ENCODE assay signal across 35 cellular contexts in genomic region chr5:35987776-35988175, GRCh38.
"Had no signal": no experiment of that assay in that cellular context is flagged by ENCODE, and none has a peak within 500 bp of the region (broad histone marks: within the 10 kb centered on the region; RNA-seq: fewer than 3 reads in every experiment).

No MANE protein-coding gene starts in this region.

- ATAC-seq: activated CD8-positive, alpha-beta T cell treated with anti-CD3 and anti-CD28 coated beads for 36 hours; activated naive CD4-positive, alpha-beta T cell treated with anti-CD3 and anti-CD28 coated beads, Interleukin-2, amount 50 U/mL, for 72 hours; activated T-cell treated with anti-CD3 and anti-CD28 coated beads, Interleukin-2, amount 50 U/mL, for 4 hours; activated T-cell treated with anti-CD3 and anti-CD28 coated beads, Interleukin-2, amount 50 U/mL, for 72 hours; activated T-helper 17 cell treated with anti-CD3 and anti-CD28 coated beads, Interleukin-2, amount 50 U/mL, for 72 hours; body of pancreas had no signal

- H3K9me3 Mint-ChIP-seq: activated T-helper 1 cell treated with anti-CD3 and anti-CD28 coated beads, Interleukin-12 subunit alpha, Interleukin-12 subunit beta, Interleukin-2, Interleukin-4 antibody, amounts not matched to agents 30 ng/mL and 10 ng/mL and 1 ng/mL, durations not matched to agents 14 hours and 24 hours and 36 hours had no signal

- FAIRE-seq: astrocyte, TTC549 had no signal

- H3K36me3 Mint-ChIP-seq: activated CD4-positive, alpha-beta memory T cell treated with anti-CD3 and anti-CD28 coated beads for 36 hours; activated naive CD8-positive, alpha-beta T cell treated with anti-CD3 and anti-CD28 coated beads for 36 hours had no signal

- DNase-seq: activated B cell treated with CpG ODN at 0.5 μM for 24 hours; activated CD4-positive, alpha-beta memory T cell treated with anti-CD3 and anti-CD28 coated beads for 36 hours; activated CD4-positive, alpha-beta T cell treated with anti-CD3 and anti-CD28 coated beads for 4 hours; activated CD4-positive, alpha-beta T cell treated with anti-CD3 and anti-CD28 coated beads, Interleukin-2, amount 10 ng/mL, durations not matched to agents 24 days and 14 days; activated CD4-positive, alpha-beta T cell treated with anti-CD3 and anti-CD28 coated beads, Interleukin-2, amount 50 U/mL, for 1 hour; activated CD4-positive, alpha-beta T cell treated with anti-CD3 and anti-CD28 coated beads, Interleukin-2, amount 50 U/mL, for 4 hours; activated CD4-positive, CD25-positive, alpha-beta regulatory T cell treated with anti-CD3 and anti-CD28 coated beads, Interleukin-2, amount 50 U/mL, for 72 hours; activated CD8-positive, alpha-beta memory T cell treated with anti-CD3 and anti-CD28 coated beads, Interleukin-2, amount 50 U/mL, for 4 hours; activated CD8-positive, alpha-beta T cell treated with anti-CD3 and anti-CD28 coated beads for 36 hours; activated effector memory CD4-positive, alpha-beta T cell treated with anti-CD3 and anti-CD28 coated beads, Interleukin-2, amount 50 U/mL, for 16 hours; activated gamma-delta T cell treated with Interleukin-2 at 50 U/mL for 16 hours; activated naive CD4-positive, alpha-beta T cell; activated naive CD4-positive, alpha-beta T cell treated with anti-CD3 and anti-CD28 coated beads for 36 hours; activated naive CD4-positive, alpha-beta T cell treated with anti-CD3 and anti-CD28 coated beads, Interleukin-2, amount 50 U/mL, for 16 hours; activated naive CD8-positive, alpha-beta T cell treated with anti-CD3 and anti-CD28 coated beads for 36 hours; activated T-cell treated with anti-CD3 and anti-CD28 coated beads for 4 hours; activated T-cell treated with anti-CD3 and anti-CD28 coated beads, Interleukin-2, amount 50 U/mL, for 1 hour; activated T-cell treated with anti-CD3 and anti-CD28 coated beads, Interleukin-2, amount 50 U/mL, for 4 hours; activated T-cell treated with anti-CD3 and anti-CD28 coated beads, Interleukin-2, amount 50 U/mL, for 72 hours; adrenal gland; amniotic stem cell; aorta; body of pancreas; brain microvascular endothelial cell; central memory CD4-positive, alpha-beta T cell; T-helper 1 cell; T-helper 2 cell; T-helper 9 cell had no signal

- H3K27ac Mint-ChIP-seq: activated B cell treated with CpG ODN at 0.5 μM for 24 hours; activated CD4-positive, alpha-beta memory T cell treated with anti-CD3 and anti-CD28 coated beads for 36 hours; activated CD4-positive, alpha-beta T cell treated with anti-CD3 and anti-CD28 coated beads, Interleukin-2, amount 10 ng/mL, durations not matched to agents 24 days and 14 days; activated CD8-positive, alpha-beta T cell treated with anti-CD3 and anti-CD28 coated beads for 36 hours; activated naive CD4-positive, alpha-beta T cell treated with anti-CD3 and anti-CD28 coated beads for 36 hours; activated naive CD4-positive, alpha-beta T cell treated with anti-CD3 and anti-CD28 coated beads, Interleukin-2, amount 50 U/mL, for 72 hours; activated naive CD8-positive, alpha-beta T cell treated with anti-CD3 and anti-CD28 coated beads for 36 hours; activated T-cell treated with anti-CD3 and anti-CD28 coated beads, Interleukin-2, amount 50 U/mL, for 72 hours; activated T-helper 1 cell treated with anti-CD3 and anti-CD28 coated beads, Interleukin-12 subunit alpha, Interleukin-12 subunit beta, Interleukin-2, Interleukin-4 antibody, amounts not matched to agents 30 ng/mL and 10 ng/mL and 1 ng/mL, durations not matched to agents 14 hours and 24 hours and 36 hours; activated T-helper 17 cell treated with anti-CD3 and anti-CD28 coated beads, Interleukin-2, amount 50 U/mL, for 72 hours; T-helper 1 cell treated with Interleukin-12 subunit alpha and Interleukin-12 subunit beta and Interleukin-4 antibody, amounts not matched to agents 30 μg/mL and 1 μg/mL, for 36 hours; T-helper 2 cell treated with Interferon-gamma antibody and Interleukin-4, amounts not matched to agents 5 μg/mL and 100 μg/mL, for 36 hours had no signal

- H3K4me1 Mint-ChIP-seq: activated B cell treated with CpG ODN at 0.5 μM for 24 hours; activated CD4-positive, alpha-beta T cell treated with anti-CD3 and anti-CD28 coated beads, Interleukin-2, amount 10 ng/mL, durations not matched to agents 24 days and 14 days; activated naive CD8-positive, alpha-beta T cell treated with anti-CD3 and anti-CD28 coated beads for 36 hours; activated T-helper 17 cell treated with anti-CD3 and anti-CD28 coated beads, Interleukin-2, amount 50 U/mL, for 72 hours had no signal

- H3K4me3 Mint-ChIP-seq: activated B cell treated with CpG ODN at 0.5 μM for 24 hours; activated CD4-positive, alpha-beta memory T cell treated with anti-CD3 and anti-CD28 coated beads for 36 hours; activated CD4-positive, alpha-beta T cell treated with anti-CD3 and anti-CD28 coated beads, Interleukin-2, amount 10 ng/mL, durations not matched to agents 24 days and 14 days; activated CD8-positive, alpha-beta T cell treated with anti-CD3 and anti-CD28 coated beads for 36 hours; activated naive CD4-positive, alpha-beta T cell treated with anti-CD3 and anti-CD28 coated beads for 36 hours; activated naive CD8-positive, alpha-beta T cell treated with anti-CD3 and anti-CD28 coated beads for 36 hours; activated T-cell treated with anti-CD3 and anti-CD28 coated beads, Interleukin-2, amount 50 U/mL, for 4 hours; activated T-cell treated with anti-CD3 and anti-CD28 coated beads, Interleukin-2, amount 50 U/mL, for 72 hours; activated T-helper 1 cell treated with anti-CD3 and anti-CD28 coated beads, Interleukin-12 subunit alpha, Interleukin-12 subunit beta, Interleukin-2, Interleukin-4 antibody, amounts not matched to agents 30 ng/mL and 10 ng/mL and 1 ng/mL, durations not matched to agents 14 hours and 24 hours and 36 hours; activated T-helper 17 cell treated with anti-CD3 and anti-CD28 coated beads, Interleukin-2, amount 50 U/mL, for 72 hours; T-helper 1 cell treated with Interleukin-12 subunit alpha and Interleukin-12 subunit beta and Interleukin-4 antibody, amounts not matched to agents 30 μg/mL and 1 μg/mL, for 36 hours; T-helper 2 cell treated with Interferon-gamma antibody and Interleukin-4, amounts not matched to agents 5 μg/mL and 100 μg/mL, for 36 hours had no signal
